Comparison of ENCODE assay signal across 2 cellular contexts in genomic region chr1:22121421-22121911, GRCh38.
TF ChIP-seq lines count a peak whose summit lies in the region.

No MANE protein-coding gene starts in this region.

TF ChIP-seq in GM23338, 12 proteins besides CTCF, POLR2A, EP300 and RAD21 (continued from another document):
- no peak for TF ChIP-seq REST (IDR thresholded peaks at IDR 0.05; ENCODE audit: unreplicated experiment)
- TF ChIP-seq ZNF462 (CRISPR knock-in tag; IDR thresholded peaks at IDR 0.05), result no peak
- TF ChIP-seq CREB1 (CRISPR knock-in tag; IDR thresholded peaks at IDR 0.05; ENCODE audit: low read depth), result no peak
- no peak for TF ChIP-seq ZNF114 (CRISPR knock-in tag; IDR thresholded peaks at IDR 0.05)
- no peak for TF ChIP-seq ZNF331 (CRISPR knock-in tag; IDR thresholded peaks at IDR 0.05; ENCODE audit: low read depth)
- no peak for TF ChIP-seq POLR2AphosphoS5 (IDR thresholded peaks at IDR 0.05; ENCODE audit: low read depth)
- TF ChIP-seq ETS1 (IDR thresholded peaks at IDR 0.05), result no peak
- no peak for TF ChIP-seq EZH2 (IDR thresholded peaks at IDR 0.05; ENCODE audit: low read depth, unreplicated experiment)
- TF ChIP-seq NANOG (IDR thresholded peaks at IDR 0.05; ENCODE audit: borderline replicate concordance), result no peak

TF ChIP-seq in K562, 482 proteins besides CTCF, POLR2A, EP300 and RAD21 (continued from another document and continues in another):
- no peak for TF ChIP-seq HMGXB4 (CRISPR knock-in tag; IDR thresholded peaks at IDR 0.05)
- TF ChIP-seq SIN3A (IDR thresholded peaks at IDR 0.05; ENCODE audit: borderline replicate concordance in 2 of 2, control insufficient read depth in 1 of 2, low read depth in 2 of 2, low read length in 2 of 2), result 0 out of 4 replicates have a peak, but pooled peaks of 1 of the 2 experiments have one; percentile 34
- TF ChIP-seq TBL1XR1 (IDR thresholded peaks at IDR 0.05; ENCODE audit: low read length in 2 of 2), result peak in 1 of 2 experiments; percentile 53; a peak in 2 of 4 replicates
- peak; percentile 20 for TF ChIP-seq NFYB (IDR thresholded peaks at IDR 0.05; ENCODE audit: extremely low read depth, insufficient read length)
- TF ChIP-seq RCOR1 (IDR thresholded peaks at IDR 0.05; ENCODE audit: borderline replicate concordance in 1 of 2, low read depth in 2 of 2, low read length in 2 of 2), result peak; percentile 76 to 89; a peak in 3 of 4 replicates
- TF ChIP-seq MYBL2 (IDR thresholded peaks at IDR 0.05; ENCODE audit: low read depth), result peak; percentile 76
- no peak for TF ChIP-seq MYBL2 (CRISPR knock-in tag; IDR thresholded peaks at IDR 0.05; ENCODE audit: borderline replicate concordance)
- TF ChIP-seq HMG20A (CRISPR knock-in tag; conservative IDR thresholded peaks at IDR 0.05), result no peak
- TF ChIP-seq DPF2 (IDR thresholded peaks at IDR 0.05), result peak; percentile 64
- TF ChIP-seq TOE1 (IDR thresholded peaks at IDR 0.05; ENCODE audit: borderline replicate concordance), result 0 out of 2 replicates have a peak, but pooled peaks have one; percentile 33
- no peak for TF ChIP-seq TOE1 (CRISPR knock-in tag; IDR thresholded peaks at IDR 0.05; ENCODE audit: borderline replicate concordance, low read depth)
- no peak for TF ChIP-seq ZNF668 (CRISPR knock-in tag; IDR thresholded peaks at IDR 0.05)
- TF ChIP-seq CBFA2T3 (IDR thresholded peaks at IDR 0.05), result peak; percentile 41; the same call in 1 of the 2 replicates
- TF ChIP-seq ZBTB49 (CRISPR knock-in tag; IDR thresholded peaks at IDR 0.05; ENCODE audit: borderline replicate concordance), result no peak
- TF ChIP-seq MEIS2 (IDR thresholded peaks at IDR 0.05; ENCODE audit: partially characterized antibody), result peak; percentile 55
- TF ChIP-seq ELF1 (tag; IDR thresholded peaks at IDR 0.05), result no peak
- 0 out of 2 replicates have a peak, but pooled peaks have one; percentile 24 for TF ChIP-seq ETV1 (tag; conservative IDR thresholded peaks at IDR 0.05; ENCODE audit: low read depth)
- no peak for TF ChIP-seq ZNF699 (CRISPR knock-in tag; IDR thresholded peaks at IDR 0.05; ENCODE audit: insufficient replicate concordance)
- peak; percentile 43; the same call in 1 of the 2 replicates for TF ChIP-seq ARID1B (IDR thresholded peaks at IDR 0.05)
- TF ChIP-seq ZKSCAN1 (IDR thresholded peaks at IDR 0.05; ENCODE audit: low read depth, low read length), result peak; percentile 57; the same call in 1 of the 2 replicates
- peak; percentile 55; the same call in 1 of the 2 replicates for TF ChIP-seq RNF2 (IDR thresholded peaks at IDR 0.05)
- TF ChIP-seq MTA3 (IDR thresholded peaks at IDR 0.05; ENCODE audit: borderline replicate concordance), result peak; percentile 73; the same call in 1 of the 2 replicates
- peak; percentile 84; the same call in 1 of the 2 replicates for TF ChIP-seq MITF (IDR thresholded peaks at IDR 0.05)
- no peak for TF ChIP-seq PREB (CRISPR knock-in tag; IDR thresholded peaks at IDR 0.05)
- TF ChIP-seq ATF3 (IDR thresholded peaks at IDR 0.05), result peak; percentile 71
- no peak for TF ChIP-seq ATF3 (CRISPR knock-in tag; conservative IDR thresholded peaks at IDR 0.05)
- no peak for TF ChIP-seq ZFP91 (CRISPR knock-in tag; IDR thresholded peaks at IDR 0.05)
- peak; percentile 62 to 73 for TF ChIP-seq E2F6 (IDR thresholded peaks at IDR 0.05; ENCODE audit: borderline replicate concordance in 1 of 2, extremely low read depth in 1 of 2, insufficient read depth in 1 of 2, insufficient read length in 1 of 2, low read depth in 1 of 2, low read length in 1 of 2, poor library complexity in 1 of 2, severe bottlenecking in 1 of 2)
- TF ChIP-seq DACH1 (IDR thresholded peaks at IDR 0.05; ENCODE audit: partially characterized antibody), result no peak
- no peak for TF ChIP-seq ATF1 (CRISPR knock-in tag; IDR thresholded peaks at IDR 0.05)
- TF ChIP-seq ATF1 (tag; IDR thresholded peaks at IDR 0.05), result peak; percentile 83
- peak; percentile 77 for TF ChIP-seq SOX6 (IDR thresholded peaks at IDR 0.05)
- peak; percentile 45; the same call in 1 of the 2 replicates for TF ChIP-seq SMARCA4 (IDR thresholded peaks at IDR 0.05)
- peak; percentile 50 to 55; a peak in 3 of 4 replicates for TF ChIP-seq MAZ (CRISPR knock-in tag; conservative IDR thresholded peaks at IDR 0.05 in 1 of 2, IDR thresholded peaks at IDR 0.05 in 1 of 2)
- TF ChIP-seq SMARCC2 (IDR thresholded peaks at IDR 0.05; ENCODE audit: low read depth), result no peak
- no peak for TF ChIP-seq ILF3 (IDR thresholded peaks at IDR 0.05; ENCODE audit: borderline replicate concordance)
- TF ChIP-seq ZFX (CRISPR knock-in tag; IDR thresholded peaks at IDR 0.05), result no peak
- TF ChIP-seq CLOCK (CRISPR knock-in tag; IDR thresholded peaks at IDR 0.05; ENCODE audit: borderline replicate concordance), result no peak
- TF ChIP-seq BMI1 (IDR thresholded peaks at IDR 0.05; ENCODE audit: low read length), result no peak
- peak; percentile 93 for TF ChIP-seq L3MBTL2 (IDR thresholded peaks at IDR 0.05)
- no peak for TF ChIP-seq HMBOX1 (IDR thresholded peaks at IDR 0.05)
- TF ChIP-seq CREB1 (IDR thresholded peaks at IDR 0.05), result peak; percentile 27; the same call in 1 of the 2 replicates
- TF ChIP-seq CREB1 (CRISPR knock-in tag; IDR thresholded peaks at IDR 0.05), result peak; percentile 61; the same call in 1 of the 2 replicates
- 0 out of 2 replicates have a peak, but pooled peaks have one; percentile 33 for TF ChIP-seq ZNF175 (CRISPR knock-in tag; IDR thresholded peaks at IDR 0.05; ENCODE audit: low read depth)
- TF ChIP-seq ZNF140 (CRISPR knock-in tag; IDR thresholded peaks at IDR 0.05), result no peak
- peak; percentile 75; the same call in 1 of the 2 replicates for TF ChIP-seq TFAP4 (CRISPR knock-in tag; IDR thresholded peaks at IDR 0.05; ENCODE audit: borderline replicate concordance)
- TF ChIP-seq PKNOX1 (IDR thresholded peaks at IDR 0.05), result peak; percentile 68
